In the genomic region with DNA sequence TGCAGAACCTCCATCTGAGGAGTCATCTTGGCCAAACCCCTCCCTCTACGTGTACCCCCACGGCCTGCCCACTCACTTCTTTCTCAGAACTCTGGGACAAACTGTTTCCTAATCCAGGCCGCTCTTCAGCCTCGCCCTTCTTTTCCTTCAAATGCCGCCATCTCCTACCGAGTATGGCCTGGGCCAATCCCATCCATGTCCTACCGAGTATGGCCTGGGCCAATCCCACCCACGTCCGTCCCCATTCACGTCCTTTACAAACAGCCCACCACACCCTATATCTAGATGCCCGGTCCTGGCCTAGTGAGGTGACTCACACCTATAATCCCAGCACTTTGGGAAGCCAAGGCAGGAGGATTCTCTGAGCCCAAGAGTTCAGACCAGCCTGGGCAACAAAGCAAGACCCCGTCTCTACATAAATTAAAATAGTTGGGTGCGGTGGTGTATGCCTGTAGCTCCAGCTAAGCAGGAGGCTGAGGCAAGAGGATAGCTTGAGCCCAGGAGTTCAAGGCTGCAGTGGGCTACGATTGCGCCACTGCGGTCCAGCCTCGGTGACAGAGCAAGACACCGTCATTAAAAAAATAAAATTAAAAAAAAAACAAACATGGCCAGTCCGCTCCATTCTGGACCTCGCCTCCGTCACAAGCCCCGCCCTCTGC, we compare ENCODE assay signal across 8 cellular contexts. TPM values are rescaled to one million over a fixed set of nuclear protein-coding genes. Genes with fewer than 3 reads are reported as not detected.
DNase-seq lines count a peak whose midpoint lies in the region; ATAC-seq and TF ChIP-seq lines count a peak whose summit lies in the region.

No MANE protein-coding gene starts in this region.

- H4K20me1 ChIP-seq in Loucy (ENCODE audit: insufficient read depth, low read length, poor library complexity, severe bottlenecking) = peaks cover 9% of the 10 kb centered on the region

- H3K9ac ChIP-seq in Loucy (ENCODE audit: low read depth, low read length, poor library complexity, severe bottlenecking) = peak overlapping the region; percentile 29

- peaks cover 26% of the 10 kb centered on the region for H3K4me1 Mint-ChIP-seq in dendritic cell treated with granulocyte-macrophage colony-stimulating factor and Interleukin-4, amounts not matched to agents 40 ng/mL and 50 ng/mL, for 4 days (ENCODE audit: low read depth)
- H3K4me1 Mint-ChIP-seq in natural killer cell treated with Interleukin-12 subunit alpha and Interleukin-12 subunit beta and Interleukin-15 and Interleukin-18, amount 100 ng/mL, for 72 hours (ENCODE audit: low read depth in 2 of 2) = peaks cover 19 to 22% of the 10 kb centered on the region in 2 donors

- peak overlapping the region; percentile 84 for H3K27ac Mint-ChIP-seq in dendritic cell treated with granulocyte-macrophage colony-stimulating factor and Interleukin-4, amounts not matched to agents 40 ng/mL and 50 ng/mL, for 4 days
- peak overlapping the region; percentile 57 to 78 for H3K27ac Mint-ChIP-seq in natural killer cell treated with Interleukin-12 subunit alpha and Interleukin-12 subunit beta and Interleukin-15 and Interleukin-18, amount 100 ng/mL, for 72 hours

- no peak for ATAC-seq in natural killer cell treated with Interleukin-12 subunit alpha and Interleukin-12 subunit beta and Interleukin-15 and Interleukin-18, amount 100 ng/mL, for 72 hours
- ATAC-seq in GM18867 (IDR thresholded peaks at IDR 0.05; ENCODE audit: unreplicated experiment) = no peak

- intact Hi-C loops in dendritic cell treated with granulocyte-macrophage colony-stimulating factor and Interleukin-4, amounts not matched to agents 40 ng/mL and 50 ng/mL, for 4 days (cut with micrococcal nuclease) = no loop called here

- no peak overlapping the region for H2AFZ ChIP-seq in Loucy (ENCODE audit: low read length)

- DNase-seq in AG10803 (ENCODE audit: low read depth) (no peak), nucleus accumbens (lab: John Stamatoyannopoulos, UW) (no peak), superior temporal gyrus (ENCODE audit: extremely low spot score) (no peak), medulla oblongata (ENCODE audit: extremely low spot score) (no peak)
- no peak for DNase-seq in natural killer cell treated with Interleukin-12 subunit alpha and Interleukin-12 subunit beta and Interleukin-15 and Interleukin-18, amount 100 ng/mL, for 72 hours (ENCODE audit: low spot score)

- no peaks in the 10 kb centered on the region for H3K36me3 ChIP-seq in Loucy (ENCODE audit: insufficient read depth, low read length)

- H3K36me3 Mint-ChIP-seq in dendritic cell treated with granulocyte-macrophage colony-stimulating factor and Interleukin-4, amounts not matched to agents 40 ng/mL and 50 ng/mL, for 4 days (ENCODE audit: low read depth) = peaks cover 31% of the 10 kb centered on the region
- H3K36me3 Mint-ChIP-seq in natural killer cell treated with Interleukin-12 subunit alpha and Interleukin-12 subunit beta and Interleukin-15 and Interleukin-18, amount 100 ng/mL, for 72 hours = no peaks in the 10 kb centered on the region

- H3K27me3 ChIP-seq in Loucy (ENCODE audit: insufficient read depth, low read length, poor library complexity, severe bottlenecking) = no peaks in the 10 kb centered on the region

- no peaks in the 10 kb centered on the region for H3K9me3 Mint-ChIP-seq in dendritic cell treated with granulocyte-macrophage colony-stimulating factor and Interleukin-4, amounts not matched to agents 40 ng/mL and 50 ng/mL, for 4 days
- no peaks in the 10 kb centered on the region for H3K9me3 Mint-ChIP-seq in natural killer cell treated with Interleukin-12 subunit alpha and Interleukin-12 subunit beta and Interleukin-15 and Interleukin-18, amount 100 ng/mL, for 72 hours

- peaks cover 16% of the 10 kb centered on the region for H3K4me1 ChIP-seq in Loucy (ENCODE audit: insufficient read depth, low read length, poor library complexity, severe bottlenecking)

- TF ChIP-seq CTCF in AG10803 (conservative IDR thresholded peaks at IDR 0.05; ENCODE audit: low read length) (no peak), Loucy (conservative IDR thresholded peaks at IDR 0.05; ENCODE audit: low read length) (no peak)

- peak overlapping the region; percentile 77 for H3K4me3 ChIP-seq in AG10803 (ENCODE audit: low read length)
- H3K4me3 ChIP-seq in Loucy (ENCODE audit: low read length, poor library complexity, severe bottlenecking) = peak overlapping the region; percentile 91

- H3K79me2 ChIP-seq in Loucy (ENCODE audit: insufficient read depth, low read length) = peaks cover 20% of the 10 kb centered on the region

- H3K27me3 Mint-ChIP-seq in dendritic cell treated with granulocyte-macrophage colony-stimulating factor and Interleukin-4, amounts not matched to agents 40 ng/mL and 50 ng/mL, for 4 days = no peaks in the 10 kb centered on the region
- no peaks in the 10 kb centered on the region for H3K27me3 Mint-ChIP-seq in natural killer cell treated with Interleukin-12 subunit alpha and Interleukin-12 subunit beta and Interleukin-15 and Interleukin-18, amount 100 ng/mL, for 72 hours

- H3K4me3 Mint-ChIP-seq in dendritic cell treated with granulocyte-macrophage colony-stimulating factor and Interleukin-4, amounts not matched to agents 40 ng/mL and 50 ng/mL, for 4 days = peak overlapping the region; percentile 87
- H3K4me3 Mint-ChIP-seq in natural killer cell treated with Interleukin-12 subunit alpha and Interleukin-12 subunit beta and Interleukin-15 and Interleukin-18, amount 100 ng/mL, for 72 hours = peak overlapping the region; percentile 92

- H3K9me2 ChIP-seq in Loucy (replicated peaks; ENCODE audit: low read depth, low read length) = no peaks in the 10 kb centered on the region

- no peaks in the 10 kb centered on the region for H3K9me3 ChIP-seq in Loucy (ENCODE audit: insufficient read depth, low read depth, low read length)

- H3K4me2 ChIP-seq in Loucy (ENCODE audit: low read depth, low read length, poor library complexity, severe bottlenecking) = peak overlapping the region; percentile 92

- no peaks in the 10 kb centered on the region for H3F3A ChIP-seq in Loucy (ENCODE audit: low read depth)

RNA-seq across cellular contexts. Expression of gene TMEM160, which starts 1.0 kb away (rescaled TPM):
- 10 to 100 TPM; 35.0 to 62.7 TPM for total RNA-seq in natural killer cell treated with Interleukin-12 subunit alpha and Interleukin-12 subunit beta and Interleukin-15 and Interleukin-18, amount 100 ng/mL, for 72 hours

RNA-seq across cellular contexts. Expression of gene NPAS1, which starts 27.8 kb away (rescaled TPM):
- not detected for total RNA-seq in natural killer cell treated with Interleukin-12 subunit alpha and Interleukin-12 subunit beta and Interleukin-15 and Interleukin-18, amount 100 ng/mL, for 72 hours
